Comparison of ENCODE assay signal across 8 cellular contexts in genomic region chr4:19126903-19127302, GRCh38.
"Had no signal": no experiment of that assay in that cellular context is flagged by ENCODE, and none has a peak within 500 bp of the region (broad histone marks: within the 10 kb centered on the region; RNA-seq: fewer than 3 reads in every experiment).

No MANE protein-coding gene starts in this region.

- H3K9me3 ChIP-seq: HAP-1 had no signal

- H3K36me3 ChIP-seq: HAP-1 had no signal

- DNase-seq: GM23248, GOT3, H7, HFFc6 had no signal

- H3K4me3 ChIP-seq: GM23248, HAP-1 had no signal

- H2AFZ ChIP-seq: GM23248 had no signal

- H3K27ac ChIP-seq: GM23248, HL-60 had no signal

- H3K4me1 ChIP-seq: HAP-1 had no signal

- H3K9ac ChIP-seq: GM23248 had no signal

- ATAC-seq: HCT116, HepG2 had no signal
